In the genomic region with DNA sequence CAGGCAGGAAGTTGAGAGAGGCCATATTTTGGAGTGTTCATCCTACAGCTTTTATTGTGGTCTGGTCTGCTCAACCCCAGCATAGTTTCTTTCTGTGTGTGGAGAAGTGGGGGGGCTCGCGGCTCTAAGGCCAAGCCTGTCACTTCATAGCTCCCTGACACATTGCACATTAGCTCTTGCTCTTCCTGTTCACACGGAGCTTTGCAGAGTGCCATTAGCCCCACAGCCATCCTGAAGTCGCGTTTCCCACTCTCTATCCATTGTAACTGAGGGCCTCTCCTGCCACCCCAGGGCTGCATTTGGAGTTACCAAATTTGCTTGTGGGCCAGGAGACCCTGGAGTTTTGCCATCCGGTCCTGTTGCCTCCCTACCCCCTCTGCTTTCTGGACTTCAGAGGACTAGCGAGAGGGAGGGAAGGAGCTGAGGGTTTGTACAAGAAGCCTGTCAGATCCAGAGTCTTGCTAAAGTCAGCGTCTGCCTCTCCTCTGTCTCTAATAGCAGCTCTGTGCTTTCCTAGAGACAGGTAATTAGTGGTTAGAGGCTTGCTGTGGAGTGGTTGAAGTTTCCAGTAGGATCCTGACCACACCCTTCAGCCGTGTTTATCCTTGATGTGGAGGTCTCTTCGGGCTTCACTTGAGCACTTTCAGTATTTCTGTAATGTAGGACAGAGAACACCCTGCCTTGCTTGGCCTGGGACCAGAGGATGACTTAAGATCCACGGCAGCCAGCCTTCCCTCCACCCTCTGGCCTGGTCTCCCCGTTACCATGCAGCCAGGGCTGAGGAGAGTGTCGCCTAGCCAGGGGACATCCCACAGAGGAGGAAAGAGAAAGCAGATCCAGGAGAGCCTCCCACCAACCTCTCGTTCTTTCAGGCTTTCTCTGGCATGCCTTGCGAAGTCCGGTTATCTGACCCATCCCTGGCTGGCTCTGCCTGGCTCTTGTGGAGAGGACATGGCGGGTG, we compare ENCODE assay signal across 8 cellular contexts. TPM values are rescaled to one million over a fixed set of nuclear protein-coding genes. Genes with fewer than 3 reads are reported as not detected.
A peak's percentile ranks its signal among the peaks of the same experiment; 100 is the strongest.
DNase-seq lines count a peak whose midpoint lies in the region; ATAC-seq and TF ChIP-seq lines count a peak whose summit lies in the region.

No MANE protein-coding gene starts in this region.

- no peaks in the 10 kb centered on the region for H3K27me3 ChIP-seq in mucosa of rectum (ENCODE audit: control insufficient read depth in 2 of 2, insufficient read depth in 2 of 2, low read length in 2 of 2)
- no peaks in the 10 kb centered on the region for H3K27me3 ChIP-seq in uterus

- H3K27ac ChIP-seq in mucosa of rectum (ENCODE audit: low read depth in 2 of 2, low read length in 2 of 2) (peak overlapping the region; percentile 53 to 75), uterus (peak overlapping the region; percentile 80 to 90)

- peak overlapping the region in 1 of 2 donors; percentile 6 for H3K9ac ChIP-seq in mucosa of rectum (ENCODE audit: low read depth in 1 of 2, low read length in 2 of 2)

- H3K4me3 ChIP-seq in mucosa of rectum (ENCODE audit: low read length in 2 of 2) (peak overlapping the region; percentile 6 to 20), uterus (peak overlapping the region in 1 of 2 donors; percentile 8)

- ATAC-seq in HG02610 (IDR thresholded peaks at IDR 0.05; ENCODE audit: unreplicated experiment): peak; percentile 54

- DNase-seq in NOMO-1 (lab: John Stamatoyannopoulos, UW; ENCODE audit: unreplicated experiment in 2 of 2): peak; percentile 11 to 21
- no peak for DNase-seq in NOMO-1 treated with dmso at 0.1 percent for 144 hours (lab: John Stamatoyannopoulos, UW; ENCODE audit: unreplicated experiment)
- peak; percentile 20 for DNase-seq in NOMO-1 treated with DMSO at 0.1 percent for 48 hours (lab: John Stamatoyannopoulos, UW; ENCODE audit: unreplicated experiment)
- peak; percentile 78 for DNase-seq in cerebellum (ENCODE audit: low spot score)
- DNase-seq in uterus: peak; percentile 84 to 88
- DNase-seq in activated gamma-delta T cell (lab: John Stamatoyannopoulos, UW): no peak

- peak in 1 of 2 donors; percentile 17 for TF ChIP-seq POLR2A in uterus (IDR thresholded peaks at IDR 0.05)

- intact Hi-C loops in uterus (cut with DNase I; ENCODE audit: low total_unique reads): loop anchor here (10.0 kb wide), 1 partner anchor 97 kb away; no protein-coding TSS in a partner anchor

- H3K9me3 ChIP-seq in mucosa of rectum (ENCODE audit: control insufficient read depth in 2 of 2, low read length in 2 of 2) (no peaks in the 10 kb centered on the region), uterus (no peaks in the 10 kb centered on the region)

- H3K4me1 ChIP-seq in mucosa of rectum (ENCODE audit: control insufficient read depth in 2 of 2, insufficient read depth in 2 of 2, low read length in 2 of 2) (peaks cover 21 to 23% of the 10 kb centered on the region in 2 donors), uterus (peaks cover 0 to 4% of the 10 kb centered on the region in 2 donors)

- no peaks in the 10 kb centered on the region for H3K36me3 ChIP-seq in mucosa of rectum (ENCODE audit: control insufficient read depth in 2 of 2, insufficient read depth in 2 of 2, low read length in 2 of 2)
- H3K36me3 ChIP-seq in uterus: no peaks in the 10 kb centered on the region

- TF ChIP-seq CTCF in uterus (IDR thresholded peaks at IDR 0.05): no peak

RNA-seq across cellular contexts. Expression of a gene that starts 14.1 kb away (rescaled TPM):
- total RNA-seq in cerebellum: 4.5 TPM
- 10 to 100 TPM in 3 of 4 donors, 1 to 10 TPM in 1; 6.4 to 19.7 (median 13.0) TPM for total RNA-seq in uterus

RNA-seq across cellular contexts. Expression of a gene that starts 35.1 kb away (rescaled TPM):
- 5.0 TPM for total RNA-seq in cerebellum
- 10 to 100 TPM in 1 of 4 donors, 1 to 10 TPM in 2, under 1 TPM in 1; 0.88 to 17.7 (median 5.0) TPM for total RNA-seq in uterus

RNA-seq across cellular contexts. Expression of a gene that starts 37.5 kb away (rescaled TPM):
- 13.7 TPM for total RNA-seq in cerebellum
- total RNA-seq in uterus: 10 to 100 TPM; 11.8 to 53.3 (median 34.8) TPM

RNA-seq across cellular contexts. Expression of a gene that starts 49.0 kb away (rescaled TPM):
- total RNA-seq in cerebellum (22.0 TPM), uterus (10 to 100 TPM in 2 of 4 donors, 1 to 10 TPM in 1, under 1 TPM in 1; 0.29 to 29.1 (median 9.4) TPM)

RNA-seq across cellular contexts. Expression of a gene that starts 49.3 kb away (rescaled TPM):
- total RNA-seq in cerebellum (18.0 TPM), uterus (100 to 1,000 TPM in 1 of 4 donors, 10 to 100 TPM in 3; 34.6 to 129 (median 67.2) TPM)

Comparison
In these comparisons a context has a peak if more than half of its experiments do, and no peak if none do; other contexts are left out.
1. DNase-seq: peak in NOMO-1 (2 of 2), NOMO-1 treated with DMSO at 0.1 percent for 48 hours (single experiment), cerebellum (single experiment) and uterus (2 of 2); none in NOMO-1 treated with dmso at 0.1 percent for 144 hours (single experiment) and activated gamma-delta T cell (single experiment).